Comparison of ENCODE assay signal across 15 cellular contexts in the genomic region with DNA sequence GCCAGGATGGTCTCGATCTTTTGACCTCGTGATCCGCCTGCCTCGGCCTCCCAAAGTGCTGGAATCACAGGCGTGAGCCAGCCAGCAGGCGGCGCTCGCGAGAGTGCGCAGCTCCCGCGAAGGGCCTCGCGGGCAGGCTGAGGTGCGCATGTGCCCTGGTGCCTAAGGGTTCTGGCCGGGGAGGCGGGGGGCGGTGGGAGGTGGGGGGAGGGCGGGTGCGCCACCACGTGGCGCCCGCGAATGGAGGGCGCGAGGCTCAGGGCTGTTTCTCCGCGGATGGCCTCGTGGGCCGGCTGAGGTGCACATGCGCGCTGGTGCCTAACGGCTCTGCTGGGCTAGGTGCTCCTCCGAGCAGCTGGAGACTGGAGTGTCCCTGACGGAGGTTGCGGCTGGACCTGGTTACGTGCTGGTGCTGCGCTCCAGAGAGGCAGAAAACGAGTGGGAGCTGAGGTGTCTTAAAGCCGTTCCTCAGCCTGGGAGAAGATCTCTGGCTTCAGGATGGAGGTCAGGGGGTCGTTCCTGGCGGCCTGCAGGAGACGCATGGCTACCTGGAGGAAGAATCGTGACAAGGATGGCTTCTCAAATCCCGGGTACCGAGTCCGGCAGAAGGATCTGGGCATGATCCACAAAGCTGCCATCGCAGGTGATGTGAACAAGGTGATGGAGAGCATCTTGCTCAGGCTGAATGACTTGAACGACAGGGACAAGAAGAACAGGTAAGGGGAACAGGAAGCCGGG. TPM values are rescaled to one million over a fixed set of nuclear protein-coding genes. Genes with fewer than 3 reads are reported as not detected.
DNase-seq lines count a peak whose midpoint lies in the region; ATAC-seq and TF ChIP-seq lines count a peak whose summit lies in the region.
"Had no signal": no experiment of that assay in that cellular context is flagged by ENCODE, and none has a peak within 500 bp of the region (broad histone marks: within the 10 kb centered on the region; RNA-seq: fewer than 3 reads in every experiment).

A gene (plus strand): TSS at position 324 of the 738 bp plus-strand sequence. CDS start 175 bp downstream, at position 499.

- peaks cover 4% of the 10 kb centered on the region for H3K9me3 Mint-ChIP-seq in WTC11
- peaks cover 0 to 3% (median 0%) of the 10 kb centered on the region in 3 donors for H3K9me3 Mint-ChIP-seq in T-cell

- intact Hi-C loops in right cardiac atrium (cut with DNase I) (loop anchor here in 3 of 4 donors (5.0 to 10.0 kb wide), 3 partner anchors 141 to 151 kb away; no protein-coding TSS in a partner anchor), cardiac septum (cut with DNase I) (loop anchor here (10.0 kb wide), 1 partner anchor 151 kb away; no protein-coding TSS in a partner anchor)

- no peak within 1 kb of the TSS for H3K4me2 ChIP-seq in smooth muscle cell
- H3K4me2 ChIP-seq: BLaER1 had no signal

- CTCF ChIA-PET in WTC11 (lab: Charles Lee) (interaction anchor here (0.7 to 2.5 kb wide), 6 partner anchors 10 to 844 kb away, joined by 3 to 23 read pairs (median 6); no protein-coding TSS in a partner anchor), T-cell (lab: Charles Lee) (no interaction called here)

- no peaks in the 10 kb centered on the region for H4K20me1 ChIP-seq in smooth muscle cell (ENCODE audit: low read depth)
- H4K20me1 ChIP-seq: BLaER1 had no signal

- H3K4me1 Mint-ChIP-seq in WTC11 (no peaks in the 10 kb centered on the region), T-cell (no peaks in the 10 kb centered on the region)

- H3K4me3 ChIP-seq in right cardiac atrium (ENCODE audit: low read length) (no peak within 1 kb of the TSS), smooth muscle cell (no peak within 1 kb of the TSS)
- H3K4me3 ChIP-seq: BLaER1, GM23248 had no signal

- H3K27ac ChIP-seq in right cardiac atrium (ENCODE audit: low read length): no peak within 1 kb of the TSS
- H3K27ac ChIP-seq in smooth muscle cell (ENCODE audit: low read depth): no peak within 1 kb of the TSS
- H3K27ac ChIP-seq: BLaER1, GM23248 had no signal

- H3K36me3 Mint-ChIP-seq in WTC11 (no peaks in the 10 kb centered on the region), T-cell (no peaks in the 10 kb centered on the region)

- H3K9me3 ChIP-seq in right cardiac atrium (ENCODE audit: control insufficient read depth, low read length) (no peaks in the 10 kb centered on the region), smooth muscle cell (replicated peaks; ENCODE audit: low read depth) (no peaks in the 10 kb centered on the region)
- H3K9me3 ChIP-seq: BLaER1 had no signal

- no peak for TF ChIP-seq CTCF in WTC11 (IDR thresholded peaks at IDR 0.05)
- peak; percentile 23 for TF ChIP-seq CTCF in smooth muscle cell (IDR thresholded peaks at IDR 0.05; ENCODE audit: borderline replicate concordance, insufficient read depth, poor library complexity, severe bottlenecking)

- peaks cover 4% of the 10 kb centered on the region for H3K27me3 Mint-ChIP-seq in WTC11 (ENCODE audit: low read depth)
- peaks cover 7 to 16% of the 10 kb centered on the region in 2 donors for H3K27me3 Mint-ChIP-seq in T-cell

- no peaks in the 10 kb centered on the region for H3F3A ChIP-seq in smooth muscle cell (ENCODE audit: low read depth)

- POLR2A ChIA-PET in WTC11 (lab: Charles Lee) (no interaction called here), T-cell (lab: Charles Lee) (no interaction called here)

- H3K27ac Mint-ChIP-seq in WTC11 (no peak within 1 kb of the TSS), T-cell (no peak within 1 kb of the TSS)

- H3K36me3 ChIP-seq in smooth muscle cell (ENCODE audit: low read depth): no peaks in the 10 kb centered on the region
- H3K36me3 ChIP-seq: BLaER1 had no signal

- H3K9ac ChIP-seq in smooth muscle cell (ENCODE audit: low read depth): no peak within 1 kb of the TSS
- H3K9ac ChIP-seq: BLaER1, GM23248 had no signal

- 93% methylated on average over 50 of the region's 50 CpGs for WGBS in right cardiac atrium
- 81% methylated on average over 44 of the region's 50 CpGs for WGBS in smooth muscle cell (ENCODE audit: low lambda C conversion rate)

- no peaks in the 10 kb centered on the region for H3K79me2 ChIP-seq in smooth muscle cell (ENCODE audit: low read depth)

- no peak within 1 kb of the TSS for H2AFZ ChIP-seq in smooth muscle cell (ENCODE audit: low read depth)
- H2AFZ ChIP-seq: GM23248 had no signal

- no peaks in the 10 kb centered on the region for H3K27me3 ChIP-seq in right cardiac atrium (ENCODE audit: control insufficient read depth, insufficient read depth)
- H3K27me3 ChIP-seq in smooth muscle cell (ENCODE audit: low read depth): peaks cover 21% of the 10 kb centered on the region
- H3K27me3 ChIP-seq: BLaER1 had no signal

- H3K4me3 Mint-ChIP-seq in WTC11 (no peak within 1 kb of the TSS), T-cell (no peak within 1 kb of the TSS)

- H3K4me1 ChIP-seq in right cardiac atrium (ENCODE audit: control insufficient read depth, insufficient read depth, low read length) (no peaks in the 10 kb centered on the region), smooth muscle cell (ENCODE audit: low read depth) (no peaks in the 10 kb centered on the region)
- H3K4me1 ChIP-seq: BLaER1 had no signal

- ATAC-seq in right cardiac atrium: no peak
- peak; percentile 37 for ATAC-seq in WTC11
- no peak for ATAC-seq in T-cell (replicated peaks in 1 of 4)

- peak in 2 of 3 donors; percentile 43 to 55 for DNase-seq in right cardiac atrium
- no peak for DNase-seq in cardiac septum (ENCODE audit: low spot score)
- DNase-seq in WTC11 (ENCODE audit: low spot score): no peak
- DNase-seq in iPS-NIHi11 (ENCODE audit: low spot score): peak; percentile 60
- no peak for DNase-seq in smooth muscle cell (lab: John Stamatoyannopoulos, UW; ENCODE audit: unreplicated experiment)
- no peak for DNase-seq in stimulated activated CD4-positive, alpha-beta T cell treated with anti-CD3 and anti-CD28 coated beads, Interleukin-15, amount 100 ng/mL, for 24 hours
- DNase-seq in T-cell: no peak
- DNase-seq in retina: no peak
- DNase-seq: DMS 273 treated with DMSO at 0.1 percent for 48 hours, GM23248, NCI-H1417 treated with DMSO at 0.1 percent for 48 hours, NCI-H2171, NCI-H446 treated with DMSO at 0.1 percent for 48 hours had no signal

TF ChIP-seq in WTC11, 78 proteins besides CTCF, POLR2A, EP300 and RAD21:
- TF ChIP-seq HMGA2 (CRISPR knock-in tag; IDR thresholded peaks at IDR 0.05) (no peak), EMX1 (CRISPR knock-in tag; IDR thresholded peaks at IDR 0.05) (no peak), ZNF263 (CRISPR knock-in tag; IDR thresholded peaks at IDR 0.05; ENCODE audit: low read depth) (no peak), JUN (CRISPR knock-in tag; IDR thresholded peaks at IDR 0.05) (no peak)
- TF ChIP-seq, protein P1, sequence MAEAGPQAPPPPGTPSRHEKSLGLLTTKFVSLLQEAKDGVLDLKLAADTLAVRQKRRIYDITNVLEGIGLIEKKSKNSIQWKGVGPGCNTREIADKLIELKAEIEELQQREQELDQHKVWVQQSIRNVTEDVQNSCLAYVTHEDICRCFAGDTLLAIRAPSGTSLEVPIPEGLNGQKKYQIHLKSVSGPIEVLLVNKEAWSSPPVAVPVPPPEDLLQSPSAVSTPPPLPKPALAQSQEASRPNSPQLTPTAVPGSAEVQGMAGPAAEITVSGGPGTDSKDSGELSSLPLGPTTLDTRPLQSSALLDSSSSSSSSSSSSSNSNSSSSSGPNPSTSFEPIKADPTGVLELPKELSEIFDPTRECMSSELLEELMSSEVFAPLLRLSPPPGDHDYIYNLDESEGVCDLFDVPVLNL (CRISPR knock-in tag; IDR thresholded peaks at IDR 0.05; ENCODE audit: borderline replicate concordance, low read depth): no peak
- TF ChIP-seq, protein P2, sequence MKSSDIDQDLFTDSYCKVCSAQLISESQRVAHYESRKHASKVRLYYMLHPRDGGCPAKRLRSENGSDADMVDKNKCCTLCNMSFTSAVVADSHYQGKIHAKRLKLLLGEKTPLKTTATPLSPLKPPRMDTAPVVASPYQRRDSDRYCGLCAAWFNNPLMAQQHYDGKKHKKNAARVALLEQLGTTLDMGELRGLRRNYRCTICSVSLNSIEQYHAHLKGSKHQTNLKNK (CRISPR knock-in tag; IDR thresholded peaks at IDR 0.05): no peak

RNA-seq across cellular contexts. Expression of the gene that starts here (rescaled TPM):
- total RNA-seq in right cardiac atrium (not detected), cardiac septum (not detected), WTC11 (2021) (not detected in 3 replicates), smooth muscle cell (not detected in 2 replicates), T-cell (not detected)
- polyA plus RNA-seq in right cardiac atrium (not detected), smooth muscle cell (not detected in 2 replicates)
- total RNA-seq: GM23248, LHCN-M2 had no signal
- polyA plus RNA-seq: GM23248 had no signal

Comparison
In these comparisons a context has a peak if more than half of its experiments do, and no peak if none do; other contexts are left out.
1. Peak in DNase-seq in right cardiac atrium; RNA of the gene not detected or under 1 TPM.
2. Peak in ATAC-seq in WTC11; RNA of the gene not detected or under 1 TPM.